8 cellular contexts compared by ENCODE assay signal in genomic region chr20:62010551-62011402, GRCh38. TPM values are rescaled to one million over a fixed set of nuclear protein-coding genes. Genes with fewer than 3 reads are reported as not detected.
DNase-seq lines count a peak whose midpoint lies in the region; ATAC-seq, FAIRE-seq and TF ChIP-seq lines count a peak whose summit lies in the region.

No MANE protein-coding gene starts in this region.

- DNase-seq in 8988T (peak; percentile 94), GM12891 (ENCODE audit: insufficient read length, low spot score) (peak; percentile 80), NCI-H69 (lab: John Stamatoyannopoulos, UW) (peak; percentile 35), endothelial cell (ENCODE audit: low spot score) (peak; percentile 65), midbrain (lab: John Stamatoyannopoulos, UW) (peak; percentile 35)
- DNase-seq in activated CD8-positive, alpha-beta memory T cell treated with anti-CD3 and anti-CD28 coated beads, Interleukin-2, amount 10 ng/mL, durations not matched to agents 7 days and 5 days, result peak; percentile 66
- peak; percentile 37 to 58 for DNase-seq in stimulated activated effector memory CD8-positive, alpha-beta T cell treated with anti-CD3 and anti-CD28 coated beads, Interleukin-12 subunit alpha, Interleukin-12 subunit beta, amount 100 ng/mL, for 72 hours (ENCODE audit: low spot score in 2 of 2)

- H3K9me3 Mint-ChIP-seq in activated CD8-positive, alpha-beta memory T cell treated with anti-CD3 and anti-CD28 coated beads, Interleukin-2, amount 10 ng/mL, durations not matched to agents 7 days and 5 days (ENCODE audit: low read depth), result no peaks in the 10 kb centered on the region
- H3K9me3 Mint-ChIP-seq in endothelial cell (ENCODE audit: unreplicated experiment), result no peaks in the 10 kb centered on the region
- H3K9me3 Mint-ChIP-seq in stimulated activated effector memory CD8-positive, alpha-beta T cell treated with anti-CD3 and anti-CD28 coated beads, Interleukin-12 subunit alpha, Interleukin-12 subunit beta, amount 100 ng/mL, for 72 hours, result no peaks in the 10 kb centered on the region

- FAIRE-seq in GM12891 (lab: Jason Lieb, UNC), result peak; percentile 80

- CTCF ChIA-PET in activated CD8-positive, alpha-beta memory T cell treated with anti-CD3 and anti-CD28 coated beads, Interleukin-2, amount 10 ng/mL, durations not matched to agents 7 days and 5 days (lab: Charles Lee), result interaction anchor here (0.8 to 3.0 kb wide), 20 partner anchors 8 to 489 kb away, joined by 3 to 30 read pairs (median 3); partner anchors contain the start of gene LSM14B

- TF ChIP-seq POLR2A in GM12891 (IDR thresholded peaks at IDR 0.05; ENCODE audit: low read depth, low read length), result no peak

- TF ChIP-seq CTCF in endothelial cell (IDR thresholded peaks at IDR 0.05; ENCODE audit: unreplicated experiment), result peak; percentile 64

- no peak overlapping the region for H3K4me3 Mint-ChIP-seq in activated CD8-positive, alpha-beta memory T cell treated with anti-CD3 and anti-CD28 coated beads, Interleukin-2, amount 10 ng/mL, durations not matched to agents 7 days and 5 days
- no peak overlapping the region for H3K4me3 Mint-ChIP-seq in endothelial cell (ENCODE audit: unreplicated experiment)
- H3K4me3 Mint-ChIP-seq in stimulated activated effector memory CD8-positive, alpha-beta T cell treated with anti-CD3 and anti-CD28 coated beads, Interleukin-12 subunit alpha, Interleukin-12 subunit beta, amount 100 ng/mL, for 72 hours, result no peak overlapping the region

- peaks cover 6% of the 10 kb centered on the region for H3K36me3 Mint-ChIP-seq in activated CD8-positive, alpha-beta memory T cell treated with anti-CD3 and anti-CD28 coated beads, Interleukin-2, amount 10 ng/mL, durations not matched to agents 7 days and 5 days
- H3K36me3 Mint-ChIP-seq in endothelial cell (ENCODE audit: low read depth, unreplicated experiment), result peaks cover 34% of the 10 kb centered on the region
- peaks cover 38% of the 10 kb centered on the region for H3K36me3 Mint-ChIP-seq in stimulated activated effector memory CD8-positive, alpha-beta T cell treated with anti-CD3 and anti-CD28 coated beads, Interleukin-12 subunit alpha, Interleukin-12 subunit beta, amount 100 ng/mL, for 72 hours

- H3K27ac Mint-ChIP-seq in activated CD8-positive, alpha-beta memory T cell treated with anti-CD3 and anti-CD28 coated beads, Interleukin-2, amount 10 ng/mL, durations not matched to agents 7 days and 5 days, result peak overlapping the region; percentile 16
- no peak overlapping the region for H3K27ac Mint-ChIP-seq in endothelial cell (ENCODE audit: unreplicated experiment)
- no peak overlapping the region for H3K27ac Mint-ChIP-seq in stimulated activated effector memory CD8-positive, alpha-beta T cell treated with anti-CD3 and anti-CD28 coated beads, Interleukin-12 subunit alpha, Interleukin-12 subunit beta, amount 100 ng/mL, for 72 hours

- H3K27me3 Mint-ChIP-seq in activated CD8-positive, alpha-beta memory T cell treated with anti-CD3 and anti-CD28 coated beads, Interleukin-2, amount 10 ng/mL, durations not matched to agents 7 days and 5 days, result no peaks in the 10 kb centered on the region
- peaks cover 12% of the 10 kb centered on the region for H3K27me3 Mint-ChIP-seq in endothelial cell (ENCODE audit: unreplicated experiment)

- ATAC-seq in activated CD8-positive, alpha-beta memory T cell treated with anti-CD3 and anti-CD28 coated beads, Interleukin-2, amount 10 ng/mL, durations not matched to agents 7 days and 5 days, result peak; percentile 75
- peak; percentile 74 for ATAC-seq in stimulated activated effector memory CD8-positive, alpha-beta T cell treated with anti-CD3 and anti-CD28 coated beads, Interleukin-12 subunit alpha, Interleukin-12 subunit beta, amount 100 ng/mL, for 72 hours
- ATAC-seq in HG03521 (IDR thresholded peaks at IDR 0.05; ENCODE audit: unreplicated experiment), result no peak

- peaks cover 5% of the 10 kb centered on the region for H3K4me1 Mint-ChIP-seq in activated CD8-positive, alpha-beta memory T cell treated with anti-CD3 and anti-CD28 coated beads, Interleukin-2, amount 10 ng/mL, durations not matched to agents 7 days and 5 days
- peaks cover 5% of the 10 kb centered on the region for H3K4me1 Mint-ChIP-seq in endothelial cell (ENCODE audit: unreplicated experiment)
- peaks cover 26% of the 10 kb centered on the region for H3K4me1 Mint-ChIP-seq in stimulated activated effector memory CD8-positive, alpha-beta T cell treated with anti-CD3 and anti-CD28 coated beads, Interleukin-12 subunit alpha, Interleukin-12 subunit beta, amount 100 ng/mL, for 72 hours

TF ChIP-seq in GM12891, 5 proteins besides CTCF, POLR2A, EP300 and RAD21:
- TF ChIP-seq PAX5 (IDR thresholded peaks at IDR 0.05; ENCODE audit: insufficient read depth, low read length, severe bottlenecking) (no peak), POU2F2 (IDR thresholded peaks at IDR 0.05; ENCODE audit: low read depth, low read length) (no peak), POLR2AphosphoS5 (IDR thresholded peaks at IDR 0.05; ENCODE audit: low read depth, low read length) (no peak), TAF1 (IDR thresholded peaks at IDR 0.05; ENCODE audit: low read depth, low read length) (no peak), SPI1 (IDR thresholded peaks at IDR 0.05; ENCODE audit: low read depth, low read length) (no peak)

RNA-seq across cellular contexts. Expression of gene TAF4, which starts 54.9 kb away (rescaled TPM):
- polyA plus RNA-seq in GM12891 (2012; ENCODE audit: low read depth, missing spikeins), result 8.1 TPM
- 10 to 100 TPM; 21.1 to 24.2 TPM for total RNA-seq in activated CD8-positive, alpha-beta memory T cell treated with anti-CD3 and anti-CD28 coated beads, Interleukin-2, amount 10 ng/mL, durations not matched to agents 7 days and 5 days
- total RNA-seq in endothelial cell (ENCODE audit: unreplicated experiment), result 14.2 TPM

Comparison
In these comparisons a context has a peak if more than half of its experiments do, and no peak if none do; other contexts are left out.
1. DNase-seq: peak in every context shown above with its lines; median percentile 94 in 8988T; 80 in GM12891; 66 in activated CD8-positive, alpha-beta memory T cell treated with anti-CD3 and anti-CD28 coated beads, Interleukin-2, amount 10 ng/mL, durations not matched to agents 7 days and 5 days; 65 in endothelial cell; 48 in stimulated activated effector memory CD8-positive, alpha-beta T cell treated with anti-CD3 and anti-CD28 coated beads, Interleukin-12 subunit alpha, Interleukin-12 subunit beta, amount 100 ng/mL, for 72 hours; 35 in NCI-H69; 35 in midbrain.